ENCODE assay signal across 16 cellular contexts in genomic region chr6:149887343-149887742, GRCh38. TPM values are rescaled to one million over a fixed set of nuclear protein-coding genes. Genes with fewer than 3 reads are reported as not detected.
DNase-seq lines count a peak whose midpoint lies in the region; TF ChIP-seq lines count a peak whose summit lies in the region.
"Had no signal": no experiment of that assay in that cellular context is flagged by ENCODE, and none has a peak within 500 bp of the region (broad histone marks: within the 10 kb centered on the region; RNA-seq: fewer than 3 reads in every experiment).

No MANE protein-coding gene starts in this region.

- H3K4me1 Mint-ChIP-seq in MCF 10A (ENCODE audit: insufficient read depth, unreplicated experiment) = peaks cover 44% of the 10 kb centered on the region
- H3K4me1 Mint-ChIP-seq in type B pancreatic cell (ENCODE audit: unreplicated experiment) = peaks cover 8% of the 10 kb centered on the region

- intact Hi-C loops in MCF 10A (cut with micrococcal nuclease) = no loop called here
- intact Hi-C loops in breast epithelium (cut with DNase I; ENCODE audit: low total_unique reads) = no loop called here
- intact Hi-C loops in adrenal gland (cut with DNase I) = no loop called here

- no peaks in the 10 kb centered on the region for H3K36me3 ChIP-seq in breast epithelium
- H3K36me3 ChIP-seq in adrenal gland (replicated peaks in 1 of 2) = no peaks in the 10 kb centered on the region
- H3K36me3 ChIP-seq: HAP-1 had no signal

- TF ChIP-seq CTCF in MCF 10A (IDR thresholded peaks at IDR 0.05; ENCODE audit: unreplicated experiment) = no peak
- no peak for TF ChIP-seq CTCF in breast epithelium (IDR thresholded peaks at IDR 0.05)
- TF ChIP-seq CTCF in adrenal gland (IDR thresholded peaks at IDR 0.05) = no peak
- no peak for TF ChIP-seq CTCF in fibroblast of pulmonary artery (IDR thresholded peaks at IDR 0.05; ENCODE audit: low read length, missing control alignments)
- TF ChIP-seq CTCF in type B pancreatic cell (conservative IDR thresholded peaks at IDR 0.05) = no peak

- H3K27ac Mint-ChIP-seq in MCF 10A (ENCODE audit: low read depth, unreplicated experiment) = peak overlapping the region; percentile 69
- peak overlapping the region; percentile 65 for H3K27ac Mint-ChIP-seq in type B pancreatic cell
- H3K27ac Mint-ChIP-seq: T-helper 2 cell treated with Interferon-gamma antibody and Interleukin-4, amounts not matched to agents 5 μg/mL and 100 μg/mL, for 36 hours had no signal

- TF ChIP-seq POLR2A in breast epithelium (IDR thresholded peaks at IDR 0.05) = no peak
- no peak for TF ChIP-seq POLR2A in adrenal gland (IDR thresholded peaks at IDR 0.05)

- CTCF ChIA-PET in MCF 10A (lab: Yijun Ruan, JAX) = interaction anchor here (0.7 to 0.8 kb wide), 5 partner anchors 10 to 40 kb away, joined by 3 to 4 read pairs (median 3); no protein-coding TSS in a partner anchor

- H3K4me3 ChIP-seq in breast epithelium (no peak overlapping the region), adrenal gland (no peak overlapping the region), fibroblast of pulmonary artery (replicated peaks; ENCODE audit: low read depth, low read length) (no peak overlapping the region)
- H3K4me3 ChIP-seq: HAP-1 had no signal

- no peaks in the 10 kb centered on the region for H3K9me3 Mint-ChIP-seq in MCF 10A (ENCODE audit: unreplicated experiment)
- H3K9me3 Mint-ChIP-seq in type B pancreatic cell = peaks cover 5% of the 10 kb centered on the region
- H3K9me3 Mint-ChIP-seq: T-helper 2 cell treated with Interferon-gamma antibody and Interleukin-4, amounts not matched to agents 5 μg/mL and 100 μg/mL, for 36 hours had no signal

- H3K27me3 Mint-ChIP-seq in MCF 10A (ENCODE audit: insufficient read depth, unreplicated experiment) = no peaks in the 10 kb centered on the region
- peaks cover 22% of the 10 kb centered on the region for H3K27me3 Mint-ChIP-seq in type B pancreatic cell

- no peaks in the 10 kb centered on the region for H3K9me3 ChIP-seq in breast epithelium
- H3K9me3 ChIP-seq in adrenal gland (replicated peaks in 1 of 3) = no peaks in the 10 kb centered on the region
- H3K9me3 ChIP-seq: HAP-1 had no signal

- POLR2A ChIA-PET in MCF 10A (lab: Yijun Ruan, JAX) = interaction anchor here (0.8 to 11.7 kb wide), 14 partner anchors 9 to 170 kb away, joined by 3 to 104 read pairs (median 6); partner anchors contain the start of genes LATS1, LRP11, NUP43 and PCMT1

- H3K4me1 ChIP-seq in breast epithelium (no peaks in the 10 kb centered on the region), adrenal gland (replicated peaks in 1 of 2) (peaks cover 0 to 20% of the 10 kb centered on the region in 2 donors)
- H3K4me1 ChIP-seq: HAP-1 had no signal

- BruUV-seq in MCF 10A (replicated peaks; lab: Mats Ljungman, UMichigan) = no TSS peak

- H3K4me3 Mint-ChIP-seq in MCF 10A (ENCODE audit: unreplicated experiment) (peak overlapping the region; percentile 55), type B pancreatic cell (peak overlapping the region; percentile 6)
- H3K4me3 Mint-ChIP-seq: T-helper 2 cell treated with Interferon-gamma antibody and Interleukin-4, amounts not matched to agents 5 μg/mL and 100 μg/mL, for 36 hours had no signal

- H3K27ac ChIP-seq in breast epithelium (no peak overlapping the region), adrenal gland (peak overlapping the region in 3 of 5 donors; percentile 17 to 60 (median 59))

- H3K27me3 ChIP-seq in breast epithelium (no peaks in the 10 kb centered on the region), adrenal gland (no peaks in the 10 kb centered on the region)

- WGBS in adrenal gland, 4 donors = 30 to 46% (median 41%) methylated on average over 3 of the region's 3 CpGs

- H3K36me3 Mint-ChIP-seq in MCF 10A (ENCODE audit: insufficient read depth, unreplicated experiment) = peaks cover 5% of the 10 kb centered on the region
- H3K36me3 Mint-ChIP-seq in type B pancreatic cell = no peaks in the 10 kb centered on the region

- DNase-seq in MCF 10A (ENCODE audit: unreplicated experiment) = peak; percentile 94
- DNase-seq in breast epithelium (ENCODE audit: low spot score in 2 of 2) = no peak
- peak; percentile 53 to 90 (median 78) for DNase-seq in adrenal gland
- DNase-seq in fibroblast of pulmonary artery (ENCODE audit: low read depth) = peak; percentile 57
- no peak for DNase-seq in type B pancreatic cell (ENCODE audit: extremely low spot score, unreplicated experiment)
- no peak for DNase-seq in NCI-H2029 treated with DMSO at 0.1 percent for 48 hours (lab: John Stamatoyannopoulos, UW)
- no peak for DNase-seq in NOMO-1 (lab: John Stamatoyannopoulos, UW; ENCODE audit: unreplicated experiment in 2 of 2)
- DNase-seq in mucosa of gallbladder (ENCODE audit: low spot score) = no peak
- DNase-seq: ACHN; activated T-cell treated with anti-CD3 and anti-CD28 coated beads, Interleukin-2, amount 50 U/mL, for 48 hours; Karpas-422; NCI-H2081; NCI-H774; occipital lobe had no signal

RNA-seq across cellular contexts. Expression of gene RAET1E, which starts 10.6 kb away (rescaled TPM):
- 28.9 and 37.6 TPM in 2 replicates for total RNA-seq in MCF 10A (2022)
- total RNA-seq in breast epithelium = 1 to 10 TPM in 1 of 3 donors, not detected in 2; 2.0 TPM
- total RNA-seq in adrenal gland = 1 to 10 TPM in 5 of 8 donors, under 1 TPM in 2, not detected in 1; 0.87 to 9.2 (median 1.1) TPM
- polyA plus RNA-seq in adrenal gland = 1 to 10 TPM in 1 of 3 donors, under 1 TPM in 2; 0.30 to 2.8 (median 0.32) TPM
- total RNA-seq in type B pancreatic cell (ENCODE audit: low replicate concordance) = 1.2 TPM in 1 of 2 replicates, not detected in the other
- total RNA-seq in mucosa of gallbladder = 0.23 TPM
- total RNA-seq: occipital lobe had no signal

RNA-seq across cellular contexts. Expression of gene LRP11, which starts 23.2 kb away (rescaled TPM):
- total RNA-seq in MCF 10A (2022) = 38.1 and 46.1 TPM in 2 replicates
- 10 to 100 TPM; 30.6 to 44.9 (median 35.8) TPM for total RNA-seq in breast epithelium
- total RNA-seq in adrenal gland = 10 to 100 TPM; 30.4 to 59.9 (median 45.8) TPM
- polyA plus RNA-seq in adrenal gland = 10 to 100 TPM in 1 of 3 donors, 1 to 10 TPM in 2; 2.6 to 65.1 (median 9.7) TPM
- total RNA-seq in type B pancreatic cell (ENCODE audit: low replicate concordance) = 56.6 and 66.4 TPM in 2 replicates
- 50.0 TPM for total RNA-seq in mucosa of gallbladder

RNA-seq across cellular contexts. Expression of gene RAET1G, which starts 35.6 kb away (rescaled TPM):
- total RNA-seq in MCF 10A (2022) = 8.3 and 9.9 TPM in 2 replicates
- total RNA-seq in breast epithelium = 1 to 10 TPM in 1 of 3 donors, not detected in 2; 2.2 TPM
- 10 to 100 TPM in 5 of 8 donors, 1 to 10 TPM in 3; 7.3 to 29.8 (median 12.7) TPM for total RNA-seq in adrenal gland
- 10 to 100 TPM in 2 of 3 donors, 1 to 10 TPM in 1; 3.1 to 40.7 (median 11.5) TPM for polyA plus RNA-seq in adrenal gland
- 0.53 and 2.1 TPM in 2 replicates for total RNA-seq in type B pancreatic cell (ENCODE audit: low replicate concordance)
- total RNA-seq in mucosa of gallbladder = 0.52 TPM
- total RNA-seq: occipital lobe had no signal

RNA-seq across cellular contexts. Expression of gene ULBP2, which starts 54.5 kb away (rescaled TPM):
- 3.1 and 5.2 TPM in 2 replicates for total RNA-seq in MCF 10A (2022)
- total RNA-seq in breast epithelium = 1 to 10 TPM in 1 of 3 donors, under 1 TPM in 1, not detected in 1; 0.88 to 1.3 TPM
- 1 to 10 TPM in 1 of 8 donors, under 1 TPM in 5, not detected in 2; 0.35 to 1.8 (median 0.56) TPM for total RNA-seq in adrenal gland
- polyA plus RNA-seq in adrenal gland = 1 to 10 TPM in 1 of 3 donors, under 1 TPM in 2; 0.16 to 1.7 (median 0.30) TPM
- total RNA-seq in type B pancreatic cell (ENCODE audit: low replicate concordance) = 1.4 TPM in 1 of 2 replicates, not detected in the other
- total RNA-seq in mucosa of gallbladder = 0.14 TPM

Comparison
In these comparisons a context has a peak if more than half of its experiments do, and no peak if none do; other contexts are left out.
1. DNase-seq: peak in MCF 10A (single experiment), adrenal gland (7 of 7) and fibroblast of pulmonary artery (single experiment); none in breast epithelium (0 of 2), type B pancreatic cell (single experiment), NCI-H2029 treated with DMSO at 0.1 percent for 48 hours (single experiment), NOMO-1 (0 of 2) and mucosa of gallbladder (single experiment).
2. H3K27ac ChIP-seq: peak in adrenal gland (3 of 5); none in breast epithelium (0 of 2).